In genomic region chr17:75514299-75515228, GRCh38 we compare ENCODE assay signal across 1 cellular context.
TF ChIP-seq lines count a peak whose summit lies in the region.

No MANE protein-coding gene starts in this region.

TF ChIP-seq in GM23338, 12 proteins besides CTCF, POLR2A, EP300 and RAD21 (continued from another document):
- TF ChIP-seq ZNF462 (CRISPR knock-in tag; IDR thresholded peaks at IDR 0.05): no peak
- no peak for TF ChIP-seq ZNF114 (CRISPR knock-in tag; IDR thresholded peaks at IDR 0.05)
